25 cellular contexts compared by ENCODE assay signal in genomic region chr6:121660277-121660676, GRCh38.
DNase-seq lines count a peak whose midpoint lies in the region; ATAC-seq and TF ChIP-seq lines count a peak whose summit lies in the region.
"Had no signal": no experiment of that assay in that cellular context is flagged by ENCODE, and none has a peak within 500 bp of the region (broad histone marks: within the 10 kb centered on the region; RNA-seq: fewer than 3 reads in every experiment).

No MANE protein-coding gene starts in this region.

- no CpG with 5 or more reads among the region's 3 CpGs for WGBS in neuronal stem cell (ENCODE audit: extremely low coverage in 2 of 2, insufficient read length in 2 of 2, insufficient replicate concordance in 1 of 2), 2 donors
- WGBS in ovary, 3 donors: 89 to 90% (median 90%) methylated on average over 3 of the region's 3 CpGs
- whole genome bisulfite sequencing in adrenal gland, 4 donors: 87 to 92% (median 91%) methylated on average over 3 of the region's 3 CpGs

- H3K9me3 ChIP-seq in HCT116 (ENCODE audit: control insufficient read depth in 1 of 2, insufficient read depth in 1 of 2, low read depth in 1 of 2, low read length in 2 of 2): no peaks in the 10 kb centered on the region
- H3K9me3 ChIP-seq in neuronal stem cell (replicated peaks in 1 of 2; ENCODE audit: control insufficient read depth in 2 of 2, insufficient read depth in 1 of 2, low read depth in 1 of 2, low read length in 2 of 2): no peaks in the 10 kb centered on the region
- no peaks in the 10 kb centered on the region for H3K9me3 ChIP-seq in ovary
- no peaks in the 10 kb centered on the region for H3K9me3 ChIP-seq in adrenal gland (replicated peaks in 1 of 3)
- H3K9me3 ChIP-seq: BLaER1 had no signal

- intact Hi-C loops in HCT116 (cut with micrococcal nuclease): no loop called here
- intact Hi-C loops in ovary (cut with DNase I): no loop called here
- intact Hi-C loops in adrenal gland (cut with DNase I): no loop called here

- H3K4me3 ChIP-seq in ACC112 (ENCODE audit: low read depth, low read length): no peak overlapping the region
- no peak overlapping the region for H3K4me3 ChIP-seq in HCT116 (replicated peaks in 1 of 2; ENCODE audit: low read depth in 1 of 2, low read length in 2 of 2)
- H3K4me3 ChIP-seq in fibroblast of mammary gland (ENCODE audit: control insufficient read depth, low read depth, low read length): no peak overlapping the region
- H3K4me3 ChIP-seq in neuronal stem cell (ENCODE audit: low read length in 2 of 2): no peak overlapping the region
- H3K4me3 ChIP-seq in ovary: no peak overlapping the region
- H3K4me3 ChIP-seq in adrenal gland: no peak overlapping the region
- H3K4me3 ChIP-seq: BLaER1, K562, PC-9 had no signal

- TF ChIP-seq CTCF in HCT116 (IDR thresholded peaks at IDR 0.05 in 2 of 3, conservative IDR thresholded peaks at IDR 0.05 in 1 of 3; ENCODE audit: borderline replicate concordance in 1 of 3, insufficient read depth in 1 of 3, low read depth in 2 of 3, low read length in 2 of 3): no peak
- TF ChIP-seq CTCF in fibroblast of mammary gland (conservative IDR thresholded peaks at IDR 0.05; ENCODE audit: control insufficient read depth, insufficient read depth, low read depth, low read length): no peak
- no peak for TF ChIP-seq CTCF in RWPE1 (conservative IDR thresholded peaks at IDR 0.05; ENCODE audit: low read depth)
- no peak for TF ChIP-seq CTCF in ovary (IDR thresholded peaks at IDR 0.05)
- TF ChIP-seq CTCF in adrenal gland (IDR thresholded peaks at IDR 0.05): no peak

- no TSS peak for BruUV-seq in HCT116 (replicated peaks; lab: Mats Ljungman, UMichigan)

- no peak overlapping the region for H3K23ac ChIP-seq in neuronal stem cell (ENCODE audit: low read depth, low read length, poor library complexity)

- no peak for ATAC-seq in HCT116
- ATAC-seq: K562 had no signal

- H2BK15ac ChIP-seq in neuronal stem cell (ENCODE audit: low read length): no peak overlapping the region

- RAD21 ChIA-PET in HCT116 (lab: Charles Lee; ENCODE audit: low non-redundant PET in 1 of 2, low total read pairs in 2 of 2, uncharacterized antibody in 2 of 2, unreplicated experiment in 2 of 2): no interaction called here

- H3K9ac ChIP-seq in HCT116 (ENCODE audit: low read length) (no peak overlapping the region), neuronal stem cell (ENCODE audit: low read depth, low read length, poor library complexity) (no peak overlapping the region)
- H3K9ac ChIP-seq: BLaER1 had no signal

- H4K91ac ChIP-seq in neuronal stem cell (ENCODE audit: low read depth, low read length, poor library complexity): no peak overlapping the region

- no peak overlapping the region for H2BK5ac ChIP-seq in neuronal stem cell (ENCODE audit: low read length)

- H3K9me2 ChIP-seq in HCT116 (ENCODE audit: insufficient read depth): no peaks in the 10 kb centered on the region; the same call in 1 of the 2 replicates

- H3K4me2 ChIP-seq in HCT116 (ENCODE audit: low read length): no peak overlapping the region
- H3K4me2 ChIP-seq in neuronal stem cell (ENCODE audit: insufficient read depth, low read length, poor library complexity, severe bottlenecking): no peak overlapping the region
- H3K4me2 ChIP-seq: BLaER1, PC-9 had no signal

- CTCF ChIA-PET in HCT116 (lab: Charles Lee): no interaction called here
- CTCF ChIA-PET in RWPE1 (lab: Yijun Ruan, JAX): no interaction called here

- TF ChIP-seq EP300 in ovary (IDR thresholded peaks at IDR 0.05): no peak

- TF ChIP-seq POLR2A in HCT116 (IDR thresholded peaks at IDR 0.05; ENCODE audit: borderline replicate concordance, extremely low read depth, insufficient read depth, insufficient read length) (no peak), ovary (IDR thresholded peaks at IDR 0.05) (no peak), adrenal gland (IDR thresholded peaks at IDR 0.05) (no peak)

- no peak overlapping the region for H2AK5ac ChIP-seq in neuronal stem cell (ENCODE audit: low read depth, low read length)

- H4K20me1 ChIP-seq in HCT116 (ENCODE audit: insufficient read depth): no peaks in the 10 kb centered on the region
- H4K20me1 ChIP-seq: BLaER1 had no signal

- no peak for DNase-seq in HCT116 (ENCODE audit: low read depth, low spot score)
- peak; percentile 6 for DNase-seq in fibroblast of mammary gland (ENCODE audit: low read depth)
- DNase-seq in neuronal stem cell (ENCODE audit: low spot score): no peak
- no peak for DNase-seq in RWPE1 (ENCODE audit: low spot score)
- no peak for DNase-seq in ovary
- DNase-seq in adrenal gland: no peak
- no peak for DNase-seq in activated gamma-delta T cell treated with Interleukin-2 at 50 U/mL for 16 hours
- DNase-seq: CD4-positive, CD25-positive, alpha-beta regulatory T cell; DMS53; GOT3; Kasumi-1; NCI-H1105 treated with DMSO at 0.1 percent for 48 hours; NCI-H146; NCI-H1930; NCI-H2107; NCI-H446; NCI-H524 treated with DMSO at 0.1 percent for 48 hours; NCI-H82; NK-92 treated with Interleukin-12 subunit alpha and Interleukin-12 subunit beta, amount 100 ng/mL, for 24 hours; PC-9; Right ventricle myocardium superior had no signal

- H3K27me3 ChIP-seq in ACC112 (ENCODE audit: insufficient read depth, low read length): no peaks in the 10 kb centered on the region
- H3K27me3 ChIP-seq in HCT116 (ENCODE audit: insufficient read depth, low read length): no peaks in the 10 kb centered on the region
- no peaks in the 10 kb centered on the region for H3K27me3 ChIP-seq in neuronal stem cell (ENCODE audit: control insufficient read depth in 3 of 3, insufficient read depth in 3 of 3, low read depth in 1 of 3, low read length in 3 of 3)
- no peaks in the 10 kb centered on the region for H3K27me3 ChIP-seq in ovary
- H3K27me3 ChIP-seq in adrenal gland: no peaks in the 10 kb centered on the region
- H3K27me3 ChIP-seq: BLaER1 had no signal

- no peaks in the 10 kb centered on the region for H3K79me1 ChIP-seq in neuronal stem cell (ENCODE audit: low read depth, low read length)

- no peak overlapping the region for H3K18ac ChIP-seq in neuronal stem cell (ENCODE audit: low read length)

- H2AFZ ChIP-seq in ACC112 (ENCODE audit: low read length, unreplicated experiment) (peak overlapping the region; percentile 57), HCT116 (ENCODE audit: low read depth, low read length, poor library complexity, severe bottlenecking) (peak overlapping the region; percentile 81), neuronal stem cell (ENCODE audit: low read length) (peak overlapping the region; percentile 14)
- H2AFZ ChIP-seq: PC-9 had no signal

- H3K4me1 ChIP-seq in ACC112 (ENCODE audit: control insufficient read depth, insufficient read depth, low read length, unreplicated experiment) (no peaks in the 10 kb centered on the region), HCT116 (ENCODE audit: control insufficient read depth in 1 of 2, insufficient read depth in 2 of 2, low read length in 2 of 2) (no peaks in the 10 kb centered on the region), neuronal stem cell (ENCODE audit: control insufficient read depth in 2 of 2, insufficient read depth in 1 of 2, low read depth in 1 of 2, low read length in 2 of 2) (no peaks in the 10 kb centered on the region), ovary (ENCODE audit: insufficient read depth) (no peaks in the 10 kb centered on the region), adrenal gland (replicated peaks in 1 of 2) (no peaks in the 10 kb centered on the region)
- H3K4me1 ChIP-seq: BLaER1 had no signal

- no peak overlapping the region for H3K14ac ChIP-seq in neuronal stem cell (ENCODE audit: low read length)

- H3K79me2 ChIP-seq in ACC112 (ENCODE audit: control insufficient read depth, insufficient read depth, low read length, unreplicated experiment) (no peaks in the 10 kb centered on the region), HCT116 (ENCODE audit: insufficient read depth, low read length) (no peaks in the 10 kb centered on the region)

- H3K36me3 ChIP-seq in ACC112 (ENCODE audit: insufficient read depth, low read length): no peaks in the 10 kb centered on the region
- H3K36me3 ChIP-seq in HCT116 (ENCODE audit: control insufficient read depth in 1 of 2, insufficient read depth in 2 of 2, low read length in 2 of 2): no peaks in the 10 kb centered on the region
- no peaks in the 10 kb centered on the region for H3K36me3 ChIP-seq in neuronal stem cell (replicated peaks in 1 of 2; ENCODE audit: control insufficient read depth in 2 of 2, insufficient read depth in 2 of 2, low read length in 2 of 2)
- H3K36me3 ChIP-seq in ovary: no peaks in the 10 kb centered on the region
- no peaks in the 10 kb centered on the region for H3K36me3 ChIP-seq in adrenal gland (replicated peaks in 1 of 2)
- H3K36me3 ChIP-seq: BLaER1 had no signal

- no peak overlapping the region for H2BK120ac ChIP-seq in neuronal stem cell (ENCODE audit: low read depth, low read length)

- H4K8ac ChIP-seq in neuronal stem cell (ENCODE audit: low read depth, low read length): no peak overlapping the region

- TF ChIP-seq RAD21 in HCT116 (IDR thresholded peaks at IDR 0.05; ENCODE audit: low read depth): no peak

- no peak overlapping the region for H3K27ac ChIP-seq in ACC112 (ENCODE audit: low read depth, low read length)
- H3K27ac ChIP-seq in HCT116 (ENCODE audit: low read depth, low read length): no peak overlapping the region
- no peak overlapping the region for H3K27ac ChIP-seq in neuronal stem cell (replicated peaks; ENCODE audit: low read length)
- H3K27ac ChIP-seq in RWPE1: no peak overlapping the region
- H3K27ac ChIP-seq in ovary: no peak overlapping the region
- H3K27ac ChIP-seq in adrenal gland: no peak overlapping the region
- H3K27ac ChIP-seq: BLaER1, HL-60, PC-9 had no signal

- H3K4ac ChIP-seq in neuronal stem cell (ENCODE audit: low read length): no peak overlapping the region

- no peak overlapping the region for H2BK12ac ChIP-seq in neuronal stem cell (ENCODE audit: low read length)

- POLR2A ChIA-PET in HCT116 (lab: Charles Lee): no interaction called here
- POLR2A ChIA-PET in RWPE1 (lab: Yijun Ruan, JAX; ENCODE audit: low non-redundant PET): interaction anchor here (0.6 kb wide), 1 partner anchor 219 kb away, joined by 3 read pairs; no protein-coding TSS in a partner anchor

TF ChIP-seq in HCT116, 20 proteins besides CTCF, POLR2A, EP300 and RAD21 (continues in another document):
- TF ChIP-seq CBX3 (IDR thresholded peaks at IDR 0.05; ENCODE audit: low read depth): no peak
- TF ChIP-seq EZH2 (IDR thresholded peaks at IDR 0.05): no peak
- TF ChIP-seq EGR1 (IDR thresholded peaks at IDR 0.05; ENCODE audit: low read depth): no peak
- no peak for TF ChIP-seq SIN3A (IDR thresholded peaks at IDR 0.05; ENCODE audit: low read depth)
- TF ChIP-seq TCF7L2 (IDR thresholded peaks at IDR 0.05; ENCODE audit: borderline replicate concordance, extremely low read depth, insufficient read depth, insufficient read length): no peak
- no peak for TF ChIP-seq SRF (IDR thresholded peaks at IDR 0.05; ENCODE audit: low read depth)
- TF ChIP-seq ATF3 (IDR thresholded peaks at IDR 0.05): no peak
- TF ChIP-seq EZH2phosphoT487 (IDR thresholded peaks at IDR 0.05; ENCODE audit: borderline replicate concordance): no peak
- no peak for TF ChIP-seq ZNF274 (IDR thresholded peaks at IDR 0.05; ENCODE audit: low read depth, low read length)

Comparison
In these comparisons a context has a peak if more than half of its experiments do, and no peak if none do; other contexts are left out.
1. H2AFZ ChIP-seq: peak in every context shown above with its lines; median percentile 81 in HCT116; 57 in ACC112; 14 in neuronal stem cell.